ENCODE assay signal across 8 cellular contexts in the genomic region with DNA sequence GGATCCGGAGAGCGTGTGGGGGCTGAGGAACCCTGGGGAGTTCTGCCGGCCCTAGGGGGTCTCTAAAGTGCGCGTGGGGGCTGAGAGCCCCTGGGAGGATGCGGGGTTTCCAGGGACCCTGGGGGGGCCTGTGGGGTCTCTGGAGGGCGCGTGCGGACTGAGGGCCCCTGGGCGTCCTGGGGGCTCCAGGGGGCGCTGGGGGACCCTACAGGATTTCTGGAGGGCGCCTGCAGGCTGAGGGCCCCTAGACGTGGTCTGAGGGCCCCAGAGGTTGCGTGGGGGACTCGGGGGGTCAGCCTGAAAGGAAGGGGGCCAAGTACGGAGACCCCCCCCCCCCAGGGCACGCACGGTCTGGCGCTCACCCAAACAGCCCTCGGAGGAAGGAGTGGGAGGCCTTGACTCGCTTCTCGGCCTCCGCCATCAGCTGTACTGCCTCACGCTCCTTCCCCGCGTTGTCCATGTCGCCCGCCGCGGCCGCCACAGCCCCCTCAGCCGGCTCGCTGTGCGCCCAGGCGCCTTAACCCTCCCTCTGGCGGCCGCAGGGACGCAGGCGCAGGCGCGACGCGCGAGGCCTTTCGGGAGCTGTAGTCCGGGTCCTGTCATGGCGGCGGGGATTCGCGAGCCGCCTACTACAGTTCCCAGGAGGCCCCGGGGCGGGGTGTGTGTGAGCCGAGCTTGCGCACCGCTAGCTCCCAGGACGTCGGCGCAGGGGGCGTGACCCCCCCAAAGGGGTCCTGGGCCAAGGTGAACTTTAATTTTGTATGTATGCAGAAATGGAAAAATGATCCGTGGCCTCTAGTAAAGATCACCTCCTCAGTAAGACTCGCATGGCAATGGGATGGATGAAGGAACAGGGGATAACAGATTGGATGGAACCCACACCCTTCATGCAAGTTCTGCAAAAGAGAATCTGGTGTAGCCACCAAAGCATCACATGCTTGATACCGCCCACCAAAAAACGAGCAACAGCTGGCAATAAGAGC. TPM values are rescaled to one million over a fixed set of nuclear protein-coding genes. Genes with fewer than 3 reads are reported as not detected.
DNase-seq lines count a peak whose midpoint lies in the region; ATAC-seq lines count a peak whose summit lies in the region.

A gene (minus strand): TSS at position 546 of the 983 bp plus-strand sequence. CDS start 86 bp downstream, at position 460.

- H3K4me3 ChIP-seq in mesendoderm (ENCODE audit: low read length), result peak within 1 kb of the TSS; percentile 87

- H2BK120ac ChIP-seq in mesendoderm (ENCODE audit: low read depth, low read length), result no peak within 1 kb of the TSS

- H3K27me3 ChIP-seq in mesendoderm (ENCODE audit: insufficient read depth, low read length, poor library complexity), result no peaks in the 10 kb centered on the region

- H3K4me1 Mint-ChIP-seq in effector memory CD8-positive, alpha-beta T cell (ENCODE audit: low read depth in 2 of 2), result peaks cover 21 to 31% of the 10 kb centered on the region in 2 donors

- H3K4me3 Mint-ChIP-seq in effector memory CD8-positive, alpha-beta T cell, result peak within 1 kb of the TSS; percentile 86 to 93

- no peaks in the 10 kb centered on the region for H3K9me3 Mint-ChIP-seq in effector memory CD8-positive, alpha-beta T cell

- no peak within 1 kb of the TSS for H2BK15ac ChIP-seq in mesendoderm (replicated peaks; ENCODE audit: low read depth)

- ATAC-seq in GM21390 (IDR thresholded peaks at IDR 0.05; ENCODE audit: unreplicated experiment), result peak; percentile 93
- ATAC-seq in effector memory CD8-positive, alpha-beta T cell (replicated peaks), result peak; percentile 97

- H4K8ac ChIP-seq in mesendoderm (ENCODE audit: low read depth, low read length), result peak within 1 kb of the TSS; percentile 3

- peak; percentile 95 for DNase-seq in D341Med (ENCODE audit: low spot score)
- peak in 74 of 76 experiments; percentile 27 to 96 (median 83) for DNase-seq in HUDEP-2 (lab: John Stamatoyannopoulos, UW; ENCODE audit: unreplicated experiment in 76 of 76)
- peak; percentile 89 for DNase-seq in NOMO-1 treated with DMSO at 0.1 percent for 48 hours (lab: John Stamatoyannopoulos, UW; ENCODE audit: unreplicated experiment)
- DNase-seq in activated CD8-positive, alpha-beta memory T cell treated with anti-CD3 and anti-CD28 coated beads for 48 hours (ENCODE audit: low read depth in 2 of 3, low spot score in 2 of 3), result peak; percentile 67 to 88 (median 84)
- DNase-seq in effector memory CD8-positive, alpha-beta T cell, result peak; percentile 90 to 93 (median 91)
- DNase-seq in mesendoderm, result peak; percentile 97
- DNase-seq in stimulated activated CD8-positive, alpha-beta memory T cell treated with anti-CD3 and anti-CD28 coated beads, Interleukin-12 subunit alpha, Interleukin-12 subunit beta, amount 100 ng/mL, for 4 hours (ENCODE audit: low read depth), result peak; percentile 88

- peak within 1 kb of the TSS; percentile 89 for H3K9ac ChIP-seq in mesendoderm (ENCODE audit: low read length)

- H3K79me2 ChIP-seq in mesendoderm (ENCODE audit: control insufficient read depth, insufficient read depth, low read length), result peaks cover 4% of the 10 kb centered on the region

- no peak within 1 kb of the TSS for H2BK5ac ChIP-seq in mesendoderm (ENCODE audit: low read length)

- H3K36me3 ChIP-seq in mesendoderm (ENCODE audit: control insufficient read depth, insufficient read depth, low read length), result no peaks in the 10 kb centered on the region

- H3K4ac ChIP-seq in mesendoderm (ENCODE audit: low read depth, low read length), result peak within 1 kb of the TSS; percentile 43

- H3K27ac ChIP-seq in mesendoderm (ENCODE audit: low read depth, low read length), result peak within 1 kb of the TSS; percentile 57

- H2AK5ac ChIP-seq in mesendoderm (ENCODE audit: low read length), result no peak within 1 kb of the TSS

- H3K56ac ChIP-seq in mesendoderm (ENCODE audit: low read length), result peak within 1 kb of the TSS; percentile 93

- H3K27me3 Mint-ChIP-seq in effector memory CD8-positive, alpha-beta T cell, result peaks cover 13 to 15% of the 10 kb centered on the region in 2 donors

- peak within 1 kb of the TSS; percentile 93 for H4K5ac ChIP-seq in mesendoderm (ENCODE audit: low read length)

- WGBS in mesendoderm (ENCODE audit: extremely low coverage, insufficient coverage, low lambda C conversion rate), result no CpG with 5 or more reads among the region's 64 CpGs

- peak within 1 kb of the TSS; percentile 96 for H3K18ac ChIP-seq in mesendoderm (ENCODE audit: low read length)

- H3K23ac ChIP-seq in mesendoderm (ENCODE audit: low read length), result no peak within 1 kb of the TSS

- H3K4me1 ChIP-seq in mesendoderm (ENCODE audit: control insufficient read depth, low read depth, low read length), result peaks cover 4% of the 10 kb centered on the region

- peak within 1 kb of the TSS; percentile 91 for H3K4me2 ChIP-seq in mesendoderm (ENCODE audit: low read length)

- H3K79me1 ChIP-seq in mesendoderm (ENCODE audit: low read length), result peaks cover 2% of the 10 kb centered on the region

- H3K36me3 Mint-ChIP-seq in effector memory CD8-positive, alpha-beta T cell (ENCODE audit: insufficient read depth), result peaks cover 11% of the 10 kb centered on the region

- H3K27ac Mint-ChIP-seq in effector memory CD8-positive, alpha-beta T cell, result peak within 1 kb of the TSS; percentile 90 to 94

RNA-seq across cellular contexts. Expression of the gene that starts here (rescaled TPM):
- polyA plus RNA-seq in mesendoderm (2013, experiment 1 of 2), result 4.2 TPM
- polyA plus RNA-seq in mesendoderm (2013, experiment 2 of 2), result 4.4 TPM

Comparison
In these comparisons a context has a peak if more than half of its experiments do, and no peak if none do; other contexts are left out.
1. Peak in every context shown above with its lines: DNase-seq, ATAC-seq, H3K4me3 ChIP-seq and H3K27ac ChIP-seq.